ENCODE assay signal across 11 cellular contexts in genomic region chr4:575281-576141, GRCh38. TPM values are rescaled to one million over a fixed set of nuclear protein-coding genes. Genes with fewer than 3 reads are reported as not detected.
DNase-seq lines count a peak whose midpoint lies in the region; ATAC-seq, FAIRE-seq and TF ChIP-seq lines count a peak whose summit lies in the region.
"Had no signal": no experiment of that assay in that cellular context is flagged by ENCODE, and none has a peak within 500 bp of the region (broad histone marks: within the 10 kb centered on the region; RNA-seq: fewer than 3 reads in every experiment).

No MANE protein-coding gene starts in this region.

- DNase-seq in COLO668 (lab: John Stamatoyannopoulos, UW; ENCODE audit: unreplicated experiment) (peak; percentile 62), epithelial cell of esophagus (ENCODE audit: low read depth) (peak; percentile 89), mucosa of gallbladder (ENCODE audit: low spot score) (peak; percentile 16), GM19239 (ENCODE audit: insufficient read length, low spot score) (no peak)
- no peak for DNase-seq in activated CD8-positive, alpha-beta memory T cell treated with anti-CD3 and anti-CD28 coated beads, Interleukin-2, amount 50 U/mL, for 4 hours
- DNase-seq: T-helper 9 cell had no signal

- H3K9ac ChIP-seq in HUES6 (ENCODE audit: low read length): no peak overlapping the region

- ATAC-seq in GM18517 (IDR thresholded peaks at IDR 0.05; ENCODE audit: unreplicated experiment) (no peak), GM21390 (IDR thresholded peaks at IDR 0.05; ENCODE audit: unreplicated experiment) (no peak)

- no peak overlapping the region for H3K27ac ChIP-seq in HUES6 (ENCODE audit: low read depth, low read length)

- peaks cover 10% of the 10 kb centered on the region; the same call in 1 of the 2 replicates for H3K4me1 ChIP-seq in HUES6 (ENCODE audit: control insufficient read depth, insufficient read depth, low read length)

- peaks cover 90% of the 10 kb centered on the region for H3K27me3 ChIP-seq in HUES6 (ENCODE audit: control insufficient read depth, insufficient read depth, low read length)

- H3K4me3 ChIP-seq in HUES6 (ENCODE audit: low read depth, low read length) (peak overlapping the region; percentile 46; the same call in 1 of the 2 replicates), epithelial cell of esophagus (ENCODE audit: low read length) (no peak overlapping the region)

- H3K36me3 ChIP-seq in HUES6 (ENCODE audit: control insufficient read depth, insufficient read depth, low read length): no peaks in the 10 kb centered on the region

- H3K9me3 ChIP-seq in HUES6 (ENCODE audit: control insufficient read depth, insufficient read depth, low read depth, low read length): no peaks in the 10 kb centered on the region

- no peak for TF ChIP-seq CTCF in epithelial cell of esophagus (IDR thresholded peaks at IDR 0.05; ENCODE audit: insufficient read depth, low read depth, low read length, missing control alignments)

- no peak for FAIRE-seq in GM19239 (lab: Jason Lieb, UNC)

RNA-seq across cellular contexts. Expression of gene TMEM271, which starts 0.6 kb away (rescaled TPM):
- not detected for total RNA-seq in mucosa of gallbladder
- total RNA-seq: epithelial cell of proximal tubule, HT1080 had no signal

RNA-seq across cellular contexts. Expression of gene PDE6B, which starts 49.9 kb away (rescaled TPM):
- 8.6 TPM for total RNA-seq in mucosa of gallbladder

Comparison
In these comparisons a context has a peak if more than half of its experiments do, and no peak if none do; other contexts are left out.
1. DNase-seq: peak in COLO668 (single experiment), epithelial cell of esophagus (single experiment) and mucosa of gallbladder (single experiment); none in GM19239 (single experiment) and activated CD8-positive, alpha-beta memory T cell treated with anti-CD3 and anti-CD28 coated beads, Interleukin-2, amount 50 U/mL, for 4 hours (single experiment).